1 cellular context compared by ENCODE assay signal in the genomic region with DNA sequence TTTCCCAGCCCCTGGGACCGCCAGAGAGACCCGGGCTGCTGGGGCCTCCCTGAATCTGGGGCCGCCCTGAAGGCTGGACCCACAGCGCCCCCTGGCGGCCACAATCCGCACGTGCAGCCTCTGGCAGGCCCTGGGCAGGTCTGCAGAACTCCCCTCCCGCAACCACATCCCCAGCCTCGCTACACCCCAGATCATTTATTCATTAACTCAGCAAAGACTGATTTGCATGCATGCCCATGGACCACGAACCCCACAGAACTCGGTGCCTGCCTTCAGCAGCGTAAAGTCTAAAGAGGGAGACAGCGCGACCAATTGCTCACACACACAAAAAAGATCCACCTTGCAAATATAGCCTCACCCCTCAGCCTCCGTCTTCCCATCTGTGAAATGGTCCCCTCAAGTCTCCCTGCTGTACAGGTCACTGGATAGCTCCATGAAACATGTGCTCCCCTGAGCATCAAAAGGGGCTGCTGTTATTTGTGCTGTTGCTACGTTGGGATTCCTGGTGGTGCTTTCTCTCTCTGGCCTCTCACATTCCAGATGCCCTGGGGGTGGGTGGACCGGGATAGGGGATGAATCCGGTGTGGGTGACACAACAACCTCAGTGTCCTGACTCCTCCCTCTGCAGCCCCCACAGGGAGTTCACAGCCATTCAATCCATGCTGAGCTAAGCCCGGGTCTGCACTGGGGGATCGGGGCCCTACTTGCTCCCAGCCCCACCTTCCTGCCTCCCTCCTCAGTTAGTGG.
TF ChIP-seq lines count a peak whose summit lies in the region.

No MANE protein-coding gene starts in this region.

TF ChIP-seq in HepG2, 621 proteins besides CTCF, POLR2A, EP300 and RAD21 (continued from another document and continues in another):
- TF ChIP-seq ZBTB20 (CRISPR knock-in tag; IDR thresholded peaks at IDR 0.05; ENCODE audit: borderline replicate concordance, low read depth) = 0 out of 2 replicates have a peak, but pooled peaks have one; percentile 24
- TF ChIP-seq E2F5 (CRISPR knock-in tag; conservative IDR thresholded peaks at IDR 0.05) = no peak
- TF ChIP-seq ZNF572 (CRISPR knock-in tag; IDR thresholded peaks at IDR 0.05) = 0 out of 2 replicates have a peak, but pooled peaks have one; percentile 55
- TF ChIP-seq, protein P1, sequence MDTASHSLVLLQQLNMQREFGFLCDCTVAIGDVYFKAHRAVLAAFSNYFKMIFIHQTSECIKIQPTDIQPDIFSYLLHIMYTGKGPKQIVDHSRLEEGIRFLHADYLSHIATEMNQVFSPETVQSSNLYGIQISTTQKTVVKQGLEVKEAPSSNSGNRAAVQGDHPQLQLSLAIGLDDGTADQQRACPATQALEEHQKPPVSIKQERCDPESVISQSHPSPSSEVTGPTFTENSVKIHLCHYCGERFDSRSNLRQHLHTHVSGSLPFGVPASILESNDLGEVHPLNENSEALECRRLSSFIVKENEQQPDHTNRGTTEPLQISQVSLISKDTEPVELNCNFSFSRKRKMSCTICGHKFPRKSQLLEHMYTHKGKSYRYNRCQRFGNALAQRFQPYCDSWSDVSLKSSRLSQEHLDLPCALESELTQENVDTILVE (CRISPR knock-in tag; IDR thresholded peaks at IDR 0.05) = no peak
- TF ChIP-seq MXI1 (IDR thresholded peaks at IDR 0.05; ENCODE audit: borderline replicate concordance, low read depth, low read length) = no peak
- no peak for TF ChIP-seq ZNF337 (CRISPR knock-in tag; IDR thresholded peaks at IDR 0.05; ENCODE audit: borderline replicate concordance, low read depth)
- TF ChIP-seq SNRNP70 (IDR thresholded peaks at IDR 0.05; ENCODE audit: low read depth, low read length) = no peak
- peak; percentile 78 for TF ChIP-seq XRCC5 (optimal IDR thresholded peaks at IDR 0.05; ENCODE audit: low read length)
- no peak for TF ChIP-seq ARNT2 (CRISPR knock-in tag; IDR thresholded peaks at IDR 0.05; ENCODE audit: low read depth)
- TF ChIP-seq, protein P2, sequence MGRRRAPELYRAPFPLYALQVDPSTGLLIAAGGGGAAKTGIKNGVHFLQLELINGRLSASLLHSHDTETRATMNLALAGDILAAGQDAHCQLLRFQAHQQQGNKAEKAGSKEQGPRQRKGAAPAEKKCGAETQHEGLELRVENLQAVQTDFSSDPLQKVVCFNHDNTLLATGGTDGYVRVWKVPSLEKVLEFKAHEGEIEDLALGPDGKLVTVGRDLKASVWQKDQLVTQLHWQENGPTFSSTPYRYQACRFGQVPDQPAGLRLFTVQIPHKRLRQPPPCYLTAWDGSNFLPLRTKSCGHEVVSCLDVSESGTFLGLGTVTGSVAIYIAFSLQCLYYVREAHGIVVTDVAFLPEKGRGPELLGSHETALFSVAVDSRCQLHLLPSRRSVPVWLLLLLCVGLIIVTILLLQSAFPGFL (CRISPR knock-in tag; IDR thresholded peaks at IDR 0.05) = no peak
- TF ChIP-seq PAF1 (CRISPR knock-in tag; IDR thresholded peaks at IDR 0.05) = no peak
- TF ChIP-seq ERF (CRISPR knock-in tag; IDR thresholded peaks at IDR 0.05) = peak; percentile 49; the same call in 1 of the 2 replicates
- no peak for TF ChIP-seq PITX1 (CRISPR knock-in tag; IDR thresholded peaks at IDR 0.05)
- TF ChIP-seq ZNF850 (CRISPR knock-in tag; conservative IDR thresholded peaks at IDR 0.05) = 0 out of 2 replicates have a peak, but pooled peaks have one; percentile 49
- no peak for TF ChIP-seq ETS1 (CRISPR knock-in tag; IDR thresholded peaks at IDR 0.05)
- peak; percentile 49; the same call in 1 of the 2 replicates for TF ChIP-seq HNF1B (CRISPR knock-in tag; IDR thresholded peaks at IDR 0.05)
- no peak for TF ChIP-seq ZNF737 (CRISPR knock-in tag; IDR thresholded peaks at IDR 0.05; ENCODE audit: borderline replicate concordance)
- TF ChIP-seq KDM5A (IDR thresholded peaks at IDR 0.05; ENCODE audit: borderline replicate concordance, low read length) = no peak
- no peak for TF ChIP-seq KLF16 (CRISPR knock-in tag; IDR thresholded peaks at IDR 0.05)
- TF ChIP-seq, protein P3, sequence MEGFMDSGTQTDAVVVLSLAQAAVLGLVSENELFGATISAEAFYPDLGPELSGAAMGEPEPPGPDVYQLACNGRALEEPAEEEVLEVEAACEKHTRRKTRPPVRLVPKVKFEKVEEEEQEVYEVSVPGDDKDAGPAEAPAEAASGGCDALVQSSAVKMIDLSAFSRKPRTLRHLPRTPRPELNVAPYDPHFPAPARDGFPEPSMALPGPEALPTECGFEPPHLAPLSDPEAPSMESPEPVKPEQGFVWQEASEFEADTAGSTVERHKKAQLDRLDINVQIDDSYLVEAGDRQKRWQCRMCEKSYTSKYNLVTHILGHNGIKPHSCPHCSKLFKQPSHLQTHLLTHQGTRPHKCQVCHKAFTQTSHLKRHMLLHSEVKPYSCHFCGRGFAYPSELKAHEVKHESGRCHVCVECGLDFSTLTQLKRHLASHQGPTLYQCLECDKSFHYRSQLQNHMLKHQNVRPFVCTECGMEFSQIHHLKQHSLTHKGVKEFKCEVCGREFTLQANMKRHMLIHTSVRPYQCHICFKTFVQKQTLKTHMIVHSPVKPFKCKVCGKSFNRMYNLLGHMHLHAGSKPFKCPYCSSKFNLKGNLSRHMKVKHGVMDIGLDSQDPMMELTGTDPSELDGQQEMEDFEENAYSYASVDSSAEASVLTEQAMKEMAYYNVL (CRISPR knock-in tag; IDR thresholded peaks at IDR 0.05; ENCODE audit: borderline replicate concordance) = no peak
- no peak for TF ChIP-seq HIVEP1 (CRISPR knock-in tag; IDR thresholded peaks at IDR 0.05)
- no peak for TF ChIP-seq ZNF460 (CRISPR knock-in tag; IDR thresholded peaks at IDR 0.05; ENCODE audit: borderline replicate concordance)
- TF ChIP-seq ZNF580 (CRISPR knock-in tag; IDR thresholded peaks at IDR 0.05; ENCODE audit: borderline replicate concordance, low read depth) = peak; percentile 52; the same call in 1 of the 2 replicates
- no peak for TF ChIP-seq NCOR1 (IDR thresholded peaks at IDR 0.05; ENCODE audit: borderline replicate concordance, low read length)
- no peak for TF ChIP-seq ZNF441 (CRISPR knock-in tag; IDR thresholded peaks at IDR 0.05; ENCODE audit: borderline replicate concordance)
- TF ChIP-seq RARG (CRISPR knock-in tag; IDR thresholded peaks at IDR 0.05; ENCODE audit: low read depth) = no peak
- no peak for TF ChIP-seq MEIS2 (CRISPR knock-in tag; IDR thresholded peaks at IDR 0.05)
- no peak for TF ChIP-seq ZNF280B (CRISPR knock-in tag; IDR thresholded peaks at IDR 0.05; ENCODE audit: borderline replicate concordance)
- TF ChIP-seq, protein P4, sequence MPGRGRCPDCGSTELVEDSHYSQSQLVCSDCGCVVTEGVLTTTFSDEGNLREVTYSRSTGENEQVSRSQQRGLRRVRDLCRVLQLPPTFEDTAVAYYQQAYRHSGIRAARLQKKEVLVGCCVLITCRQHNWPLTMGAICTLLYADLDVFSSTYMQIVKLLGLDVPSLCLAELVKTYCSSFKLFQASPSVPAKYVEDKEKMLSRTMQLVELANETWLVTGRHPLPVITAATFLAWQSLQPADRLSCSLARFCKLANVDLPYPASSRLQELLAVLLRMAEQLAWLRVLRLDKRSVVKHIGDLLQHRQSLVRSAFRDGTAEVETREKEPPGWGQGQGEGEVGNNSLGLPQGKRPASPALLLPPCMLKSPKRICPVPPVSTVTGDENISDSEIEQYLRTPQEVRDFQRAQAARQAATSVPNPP (CRISPR knock-in tag; IDR thresholded peaks at IDR 0.05) = no peak
- no peak for TF ChIP-seq HNF1A (IDR thresholded peaks at IDR 0.05; ENCODE audit: low read depth)
- TF ChIP-seq HNF1A (CRISPR knock-in tag; IDR thresholded peaks at IDR 0.05; ENCODE audit: borderline replicate concordance) = 0 out of 2 replicates have a peak, but pooled peaks have one; percentile 20
- no peak for TF ChIP-seq ZNF788 (CRISPR knock-in tag; IDR thresholded peaks at IDR 0.05; ENCODE audit: borderline replicate concordance)
